18 cellular contexts compared by ENCODE assay signal in the genomic region with DNA sequence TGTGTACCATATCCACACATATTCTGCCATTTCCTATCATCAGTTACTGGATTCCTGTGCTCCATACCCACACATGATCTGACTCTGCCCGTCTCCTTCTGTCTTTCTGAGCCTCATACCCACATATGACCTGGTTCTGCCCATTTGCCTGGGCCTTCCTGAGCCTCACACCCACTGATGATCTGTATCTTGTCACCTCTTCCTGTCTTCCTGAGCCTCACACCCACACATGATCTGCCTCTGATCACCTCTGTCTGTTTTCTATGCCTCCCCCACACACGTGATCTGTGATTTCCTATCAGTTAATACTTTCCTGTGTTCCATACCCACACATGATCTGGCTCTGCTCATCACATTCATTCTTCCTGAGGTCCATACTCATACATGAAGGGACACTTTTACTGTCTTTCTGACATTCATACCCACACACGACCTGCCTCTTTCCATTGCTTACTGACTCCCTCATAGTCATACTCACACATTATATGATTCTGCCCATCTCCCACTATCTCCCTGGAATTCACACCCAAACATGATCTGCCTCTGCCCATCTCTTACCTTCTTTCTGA. TPM values are rescaled to one million over a fixed set of nuclear protein-coding genes. Genes with fewer than 3 reads are reported as not detected.
DNase-seq lines count a peak whose midpoint lies in the region; ATAC-seq, FAIRE-seq and TF ChIP-seq lines count a peak whose summit lies in the region.
"Had no signal": no experiment of that assay in that cellular context is flagged by ENCODE, and none has a peak within 500 bp of the region (broad histone marks: within the 10 kb centered on the region; RNA-seq: fewer than 3 reads in every experiment).

No MANE protein-coding gene starts in this region.

- H3K4me1 ChIP-seq in CD4-positive, CD25-positive, alpha-beta regulatory T cell (ENCODE audit: control insufficient read depth, insufficient read depth, low read length, poor library complexity, severe bottlenecking) = no peaks in the 10 kb centered on the region
- H3K4me1 ChIP-seq in astrocyte (ENCODE audit: insufficient read depth, low read length) (no peaks in the 10 kb centered on the region), GM23248 (ENCODE audit: insufficient read depth) (no peaks in the 10 kb centered on the region)

- H3K9me3 ChIP-seq in CD4-positive, CD25-positive, alpha-beta regulatory T cell (ENCODE audit: control insufficient read depth in 2 of 2, low read length in 2 of 2) = no peaks in the 10 kb centered on the region
- H3K9me3 ChIP-seq in astrocyte (ENCODE audit: insufficient read depth, low read depth, low read length) (no peaks in the 10 kb centered on the region), GM23248 (ENCODE audit: low read depth) (no peaks in the 10 kb centered on the region)

- no peaks in the 10 kb centered on the region for H4K20me1 ChIP-seq in astrocyte (ENCODE audit: insufficient read depth, low read length)
- no peaks in the 10 kb centered on the region for H4K20me1 ChIP-seq in GM23248 (ENCODE audit: insufficient read depth)

- no peak overlapping the region for H3K9ac ChIP-seq in astrocyte (ENCODE audit: low read length)
- H3K9ac ChIP-seq in GM23248 = no peak overlapping the region

- CTCF ChIA-PET in T-cell (lab: Charles Lee) = no interaction called here

- no peaks in the 10 kb centered on the region for H3K36me3 ChIP-seq in CD4-positive, CD25-positive, alpha-beta regulatory T cell (ENCODE audit: control insufficient read depth, insufficient read depth, low read length)
- H3K36me3 ChIP-seq in astrocyte (ENCODE audit: insufficient read depth, low read length) (no peaks in the 10 kb centered on the region), GM23248 (ENCODE audit: low read depth) (no peaks in the 10 kb centered on the region)

- in situ Hi-C loops in GM23248 (cut with MboI) = no loop called here

- H3K4me2 ChIP-seq in astrocyte (ENCODE audit: low read length) (no peak overlapping the region), GM23248 (ENCODE audit: unreplicated experiment) (no peak overlapping the region)

- FAIRE-seq in astrocyte (lab: Jason Lieb, UNC) = peak; percentile 26
- FAIRE-seq: G401.6, GM19239, H1 had no signal

- POLR2A ChIA-PET in T-cell (lab: Charles Lee) = no interaction called here

- H3K79me2 ChIP-seq in astrocyte (ENCODE audit: insufficient read depth, low read length) = no peaks in the 10 kb centered on the region
- no peaks in the 10 kb centered on the region for H3K79me2 ChIP-seq in GM23248 (ENCODE audit: insufficient read depth)

- peak; percentile 27 for DNase-seq in activated T-cell treated with anti-CD3 and anti-CD28 coated beads for 4 hours
- no peak for DNase-seq in activated T-cell treated with anti-CD3 and anti-CD28 coated beads, Interleukin-2, amount 50 U/mL, for 24 hours
- peak in 1 of 3 donors; percentile 35 for DNase-seq in CD4-positive, CD25-positive, alpha-beta regulatory T cell
- peak in 2 of 34 experiments; percentile 3 to 8 for DNase-seq in T-cell
- no peak for DNase-seq in astrocyte (ENCODE audit: low read depth)
- DNase-seq in GM23248 = no peak
- DNase-seq: DMS79 treated with DMSO at 0.1 percent for 48 hours, KG1, NCI-H1092, NCI-H226, NCI-H526 had no signal

- WGBS in GM23248 (ENCODE audit: low coverage in 1 of 2, low lambda C conversion rate in 2 of 2, missing lambda C conversion rate in 2 of 2), 2 experiments = 58 to 70% methylated on average over 3 of the region's 3 CpGs

- H3K9me2 ChIP-seq in GM23248 (ENCODE audit: insufficient read depth) = no peaks in the 10 kb centered on the region

- TF ChIP-seq CTCF in astrocyte (IDR thresholded peaks at IDR 0.05; ENCODE audit: insufficient read depth, low read depth, low read length) = no peak

- no peaks in the 10 kb centered on the region for H3K27me3 Mint-ChIP-seq in activated T-cell treated with anti-CD3 and anti-CD28 coated beads, Interleukin-2, amount 50 U/mL, for 24 hours
- no peaks in the 10 kb centered on the region for H3K27me3 Mint-ChIP-seq in CD4-positive, CD25-positive, alpha-beta regulatory T cell
- no peaks in the 10 kb centered on the region for H3K27me3 Mint-ChIP-seq in T-cell
- no peaks in the 10 kb centered on the region for H3K27me3 Mint-ChIP-seq in astrocyte (ENCODE audit: low read depth, unreplicated experiment)
- H3K27me3 Mint-ChIP-seq in stimulated activated memory B cell treated with anti-CD40 and anti-IgM and Interleukin-4, amounts not matched to agents 10 μg/mL and 1 μg/mL and 100 μg/mL, for 72 hours = no peaks in the 10 kb centered on the region

- no peaks in the 10 kb centered on the region for H3K4me1 Mint-ChIP-seq in activated T-cell treated with anti-CD3 and anti-CD28 coated beads, Interleukin-2, amount 50 U/mL, for 24 hours (ENCODE audit: low read depth)
- no peaks in the 10 kb centered on the region for H3K4me1 Mint-ChIP-seq in CD4-positive, CD25-positive, alpha-beta regulatory T cell
- no peaks in the 10 kb centered on the region for H3K4me1 Mint-ChIP-seq in T-cell
- H3K4me1 Mint-ChIP-seq in astrocyte (ENCODE audit: low read depth, unreplicated experiment) = no peaks in the 10 kb centered on the region
- no peaks in the 10 kb centered on the region for H3K4me1 Mint-ChIP-seq in stimulated activated memory B cell treated with anti-CD40 and anti-IgM and Interleukin-4, amounts not matched to agents 10 μg/mL and 1 μg/mL and 100 μg/mL, for 72 hours
- H3K4me1 Mint-ChIP-seq: CD14-positive monocyte had no signal

- H3K36me3 Mint-ChIP-seq in activated T-cell treated with anti-CD3 and anti-CD28 coated beads, Interleukin-2, amount 50 U/mL, for 24 hours (ENCODE audit: low read depth) = no peaks in the 10 kb centered on the region
- no peaks in the 10 kb centered on the region for H3K36me3 Mint-ChIP-seq in CD4-positive, CD25-positive, alpha-beta regulatory T cell
- no peaks in the 10 kb centered on the region for H3K36me3 Mint-ChIP-seq in T-cell
- H3K36me3 Mint-ChIP-seq in astrocyte (ENCODE audit: low read depth, unreplicated experiment) = no peaks in the 10 kb centered on the region
- H3K36me3 Mint-ChIP-seq in stimulated activated memory B cell treated with anti-CD40 and anti-IgM and Interleukin-4, amounts not matched to agents 10 μg/mL and 1 μg/mL and 100 μg/mL, for 72 hours = no peaks in the 10 kb centered on the region
- H3K36me3 Mint-ChIP-seq: CD14-positive monocyte had no signal

- H3K27me3 ChIP-seq in CD4-positive, CD25-positive, alpha-beta regulatory T cell (ENCODE audit: control insufficient read depth, insufficient read depth, low read length) = no peaks in the 10 kb centered on the region
- H3K27me3 ChIP-seq in astrocyte (ENCODE audit: insufficient read depth, low read length) (no peaks in the 10 kb centered on the region), GM23248 (replicated peaks; ENCODE audit: insufficient read depth) (no peaks in the 10 kb centered on the region)

- no peaks in the 10 kb centered on the region for H3K9me3 Mint-ChIP-seq in activated T-cell treated with anti-CD3 and anti-CD28 coated beads, Interleukin-2, amount 50 U/mL, for 24 hours
- H3K9me3 Mint-ChIP-seq in CD4-positive, CD25-positive, alpha-beta regulatory T cell = no peaks in the 10 kb centered on the region
- H3K9me3 Mint-ChIP-seq in T-cell = no peaks in the 10 kb centered on the region
- no peaks in the 10 kb centered on the region for H3K9me3 Mint-ChIP-seq in astrocyte (ENCODE audit: unreplicated experiment)
- H3K9me3 Mint-ChIP-seq in stimulated activated memory B cell treated with anti-CD40 and anti-IgM and Interleukin-4, amounts not matched to agents 10 μg/mL and 1 μg/mL and 100 μg/mL, for 72 hours = no peaks in the 10 kb centered on the region
- H3K9me3 Mint-ChIP-seq: CD14-positive monocyte had no signal

- H3K4me3 Mint-ChIP-seq in activated T-cell treated with anti-CD3 and anti-CD28 coated beads, Interleukin-2, amount 50 U/mL, for 24 hours = no peak overlapping the region
- no peak overlapping the region for H3K4me3 Mint-ChIP-seq in CD4-positive, CD25-positive, alpha-beta regulatory T cell
- H3K4me3 Mint-ChIP-seq in T-cell = no peak overlapping the region
- no peak overlapping the region for H3K4me3 Mint-ChIP-seq in astrocyte (ENCODE audit: unreplicated experiment)
- no peak overlapping the region for H3K4me3 Mint-ChIP-seq in stimulated activated memory B cell treated with anti-CD40 and anti-IgM and Interleukin-4, amounts not matched to agents 10 μg/mL and 1 μg/mL and 100 μg/mL, for 72 hours
- H3K4me3 Mint-ChIP-seq: CD14-positive monocyte had no signal

- H2AFZ ChIP-seq in astrocyte (ENCODE audit: low read depth, low read length) (no peak overlapping the region), GM23248 (no peak overlapping the region)

- H3F3A ChIP-seq in GM23248 (ENCODE audit: insufficient read depth) = no peaks in the 10 kb centered on the region

- no peak overlapping the region for H3K27ac ChIP-seq in CD4-positive, CD25-positive, alpha-beta regulatory T cell (ENCODE audit: insufficient read depth, low read length, poor library complexity, severe bottlenecking)
- H3K27ac ChIP-seq in astrocyte (ENCODE audit: low read depth, low read length) (no peak overlapping the region), GM23248 (no peak overlapping the region)

- H3K4me3 ChIP-seq in CD4-positive, CD25-positive, alpha-beta regulatory T cell (ENCODE audit: low read depth, low read length) = no peak overlapping the region
- H3K4me3 ChIP-seq in astrocyte (ENCODE audit: insufficient read depth, low read depth, low read length) = no peak overlapping the region
- H3K4me3 ChIP-seq in GM23248 = no peak overlapping the region

- no peak overlapping the region for H3K27ac Mint-ChIP-seq in activated T-cell treated with anti-CD3 and anti-CD28 coated beads, Interleukin-2, amount 50 U/mL, for 24 hours
- no peak overlapping the region for H3K27ac Mint-ChIP-seq in CD4-positive, CD25-positive, alpha-beta regulatory T cell
- H3K27ac Mint-ChIP-seq in T-cell (no peak overlapping the region), astrocyte (ENCODE audit: unreplicated experiment) (no peak overlapping the region)
- no peak overlapping the region for H3K27ac Mint-ChIP-seq in stimulated activated memory B cell treated with anti-CD40 and anti-IgM and Interleukin-4, amounts not matched to agents 10 μg/mL and 1 μg/mL and 100 μg/mL, for 72 hours
- H3K27ac Mint-ChIP-seq: CD14-positive monocyte had no signal

- peak; percentile 45 to 51 for ATAC-seq in CD4-positive, CD25-positive, alpha-beta regulatory T cell (ENCODE audit: low read depth in 2 of 2)
- ATAC-seq in T-cell (replicated peaks in 1 of 4) = peak; percentile 51 to 76 (median 68)
- no peak for ATAC-seq in stimulated activated memory B cell treated with anti-CD40 and anti-IgM and Interleukin-4, amounts not matched to agents 10 μg/mL and 1 μg/mL and 100 μg/mL, for 72 hours
- no peak for ATAC-seq in HG02840 (IDR thresholded peaks at IDR 0.05; ENCODE audit: low FRiP score, unreplicated experiment)

RNA-seq across cellular contexts. Expression of a gene that starts 32.5 kb away (rescaled TPM):
- 11.6 TPM for total RNA-seq in CD4-positive, CD25-positive, alpha-beta regulatory T cell
- 1 to 10 TPM in 3 of 4 donors, under 1 TPM in 1; 0.24 to 3.6 (median 2.0) TPM for polyA plus RNA-seq in CD4-positive, CD25-positive, alpha-beta regulatory T cell
- 10 to 100 TPM; 13.6 to 33.0 (median 23.0) TPM for total RNA-seq in T-cell
- 4.2 and 5.1 TPM in 2 replicates for total RNA-seq in astrocyte
- total RNA-seq in GM23248 (2014; rRNA removed; shearing (Covaris generic)) = 6.6 and 7.5 TPM in 2 replicates
- polyA plus RNA-seq in GM23248 (2016; fragmentation: Nextera tagmentation; extraction: Ambion mirVana) = 8.7 and 10.0 TPM in 2 replicates
- total RNA-seq: OCI-LY7 had no signal

Comparison
In these comparisons a context has a peak if more than half of its experiments do, and no peak if none do; other contexts are left out.
1. ATAC-seq: peak in CD4-positive, CD25-positive, alpha-beta regulatory T cell (2 of 2) and T-cell (4 of 4); none in stimulated activated memory B cell treated with anti-CD40 and anti-IgM and Interleukin-4, amounts not matched to agents 10 μg/mL and 1 μg/mL and 100 μg/mL, for 72 hours (single experiment) and HG02840 (single experiment).